In genomic region chr4:102324725-102325124, GRCh38 we compare ENCODE assay signal across 27 cellular contexts. TPM values are rescaled to one million over a fixed set of nuclear protein-coding genes. Genes with fewer than 3 reads are reported as not detected.
A peak's percentile ranks its signal among the peaks of the same experiment; 100 is the strongest.
DNase-seq lines count a peak whose midpoint lies in the region; ATAC-seq and TF ChIP-seq lines count a peak whose summit lies in the region.
"Had no signal": no experiment of that assay in that cellular context is flagged by ENCODE, and none has a peak within 500 bp of the region (broad histone marks: within the 10 kb centered on the region; RNA-seq: fewer than 3 reads in every experiment).

No MANE protein-coding gene starts in this region.

- H3K4me2 ChIP-seq in hepatocyte: no peak overlapping the region

- H3K9me2 ChIP-seq in hepatocyte (replicated peaks; ENCODE audit: insufficient read depth): no peaks in the 10 kb centered on the region

- no peaks in the 10 kb centered on the region for H3K79me2 ChIP-seq in hepatocyte

- H4K20me1 ChIP-seq in hepatocyte (ENCODE audit: insufficient read depth, poor library complexity, severe bottlenecking): no peaks in the 10 kb centered on the region

- H3K27ac ChIP-seq in hepatocyte (peak overlapping the region; percentile 23), left lung (no peak overlapping the region)
- H3K27ac ChIP-seq: right lobe of liver, spleen had no signal

- H3K36me3 ChIP-seq in adipocyte (ENCODE audit: control insufficient read depth, insufficient read depth, low read length, severe bottlenecking) (no peaks in the 10 kb centered on the region), hepatocyte (replicated peaks; ENCODE audit: insufficient read depth, low read depth) (no peaks in the 10 kb centered on the region), left lung (peaks cover 0 to 40% of the 10 kb centered on the region in 2 donors)
- H3K36me3 ChIP-seq: right lobe of liver, spleen had no signal

- no peak for TF ChIP-seq CTCF in AG10803 (conservative IDR thresholded peaks at IDR 0.05; ENCODE audit: low read length)
- no peak for TF ChIP-seq CTCF in hepatocyte (IDR thresholded peaks at IDR 0.05; ENCODE audit: poor library complexity)
- no peak for TF ChIP-seq CTCF in left lung (IDR thresholded peaks at IDR 0.05)

- DNase-seq in AG10803 (ENCODE audit: low read depth) (peak; percentile 10), MV-4-11 (lab: John Stamatoyannopoulos, UW) (peak; percentile 3), adipocyte (ENCODE audit: low read depth) (peak; percentile 78), hepatocyte (ENCODE audit: low spot score) (no peak), left lung (no peak), retina (no peak)
- no peak for DNase-seq in activated CD4-positive, CD25-positive, alpha-beta regulatory T cell (lab: John Stamatoyannopoulos, UW)
- DNase-seq: activated CD8-positive, alpha-beta T cell treated with anti-CD3 and anti-CD28 coated beads, Interleukin-2, amount 10 ng/mL, durations not matched to agents 7 days and 5 days; activated naive CD4-positive, alpha-beta T cell treated with anti-CD3 and anti-CD28 coated beads, Interleukin-2, amount 10 ng/mL, durations not matched to agents 7 days and 5 days; DMS153; glutamatergic neuron; H9; IMR-90; islet precursor cell; midbrain; naive B cell; NCI-H1048; NCI-H187; NCI-H2171 treated with DMSO at 0.1 percent for 48 hours; NCI-H510A treated with DMSO at 0.1 percent for 48 hours; right lobe of liver; Right ventricle myocardium superior; spleen; stimulated activated CD8-positive, alpha-beta memory T cell treated with anti-CD3 and anti-CD28 coated beads, Interleukin-4, amount 100 ng/mL, for 48 hours; stimulated activated naive CD8-positive, alpha-beta T cell treated with anti-CD3 and anti-CD28 coated beads, Interleukin-15, amount 100 ng/mL, for 72 hours had no signal

- H3K27me3 ChIP-seq in adipocyte (replicated peaks; ENCODE audit: control insufficient read depth, insufficient read depth, low read length) (no peaks in the 10 kb centered on the region), hepatocyte (no peaks in the 10 kb centered on the region), left lung (no peaks in the 10 kb centered on the region)
- H3K27me3 ChIP-seq: right lobe of liver, spleen had no signal

- H3K4me1 ChIP-seq in adipocyte (ENCODE audit: control insufficient read depth, insufficient read depth, low read length): peaks cover 5% of the 10 kb centered on the region
- no peaks in the 10 kb centered on the region for H3K4me1 ChIP-seq in hepatocyte (ENCODE audit: insufficient read depth)
- peaks cover under 1 to 23% of the 10 kb centered on the region in 2 donors for H3K4me1 ChIP-seq in left lung

- 64% methylated on average over 3 of the region's 3 CpGs for WGBS in hepatocyte (ENCODE audit: low lambda C conversion rate, missing lambda C conversion rate)

- H2AFZ ChIP-seq in hepatocyte: no peak overlapping the region

- no peak overlapping the region for H3K9ac ChIP-seq in adipocyte (ENCODE audit: low read length)

- intact Hi-C loops in left lung (cut with DNase I): no loop called here

- ATAC-seq in left lung (no peak), HG02938 (IDR thresholded peaks at IDR 0.05; ENCODE audit: unreplicated experiment) (no peak)
- ATAC-seq: activated CD8-positive, alpha-beta T cell treated with anti-CD3 and anti-CD28 coated beads, Interleukin-2, amount 10 ng/mL, durations not matched to agents 7 days and 5 days; GM12878; right lobe of liver; stimulated activated naive CD8-positive, alpha-beta T cell treated with anti-CD3 and anti-CD28 coated beads, Interleukin-15, amount 100 ng/mL, for 72 hours had no signal

- H3K9me3 ChIP-seq in adipocyte (ENCODE audit: control insufficient read depth, low read length): no peaks in the 10 kb centered on the region
- H3K9me3 ChIP-seq in hepatocyte (ENCODE audit: low read depth): no peaks in the 10 kb centered on the region
- H3K9me3 ChIP-seq in left lung: no peaks in the 10 kb centered on the region
- H3K9me3 ChIP-seq: right lobe of liver, spleen had no signal

- H3K4me3 ChIP-seq in AG10803 (ENCODE audit: low read length) (no peak overlapping the region), adipocyte (ENCODE audit: low read length) (no peak overlapping the region), hepatocyte (no peak overlapping the region), left lung (no peak overlapping the region)
- H3K4me3 ChIP-seq: GM12878, right lobe of liver, spleen had no signal

RNA-seq across cellular contexts. Expression of gene SLC39A8, which starts 20.6 kb away (rescaled TPM):
- 22.3 and 24.5 TPM in 2 replicates for total RNA-seq in hepatocyte
- 15.9 and 16.1 TPM in 2 replicates for polyA plus RNA-seq in hepatocyte
- total RNA-seq in left lung: 100 to 1,000 TPM; 295 to 318 TPM

Comparison
In these comparisons a context has a peak if more than half of its experiments do, and no peak if none do; other contexts are left out.
1. DNase-seq: peak in AG10803 (single experiment), MV-4-11 (single experiment) and adipocyte (single experiment); none in hepatocyte (single experiment), left lung (0 of 2), retina (single experiment) and activated CD4-positive, CD25-positive, alpha-beta regulatory T cell (0 of 4).
2. RNA of gene SLC39A8, which starts 20.6 kb away (total RNA-seq): 295 to 318 TPM in left lung; 22.3 to 24.5 TPM in hepatocyte; every median in the first group is over 10 times any median in the second.